In genomic region chr3:119563334-119563733, GRCh38 we compare ENCODE assay signal across 7 cellular contexts. TPM values are rescaled to one million over a fixed set of nuclear protein-coding genes. Genes with fewer than 3 reads are reported as not detected.
"Had no signal": no experiment of that assay in that cellular context is flagged by ENCODE, and none has a peak within 500 bp of the region (broad histone marks: within the 10 kb centered on the region; RNA-seq: fewer than 3 reads in every experiment).

No MANE protein-coding gene starts in this region.

RNA-seq across cellular contexts. Expression of gene CD80, which starts 3.9 kb away (rescaled TPM):
- total RNA-seq: HT-29, LHCN-M2, MCF 10A, PC-9, Right ventricle myocardium inferior, RPMI7951 had no signal

RNA-seq across cellular contexts. Expression of gene ADPRH, which starts 16.0 kb away (rescaled TPM):
- total RNA-seq: MCF 10A had no signal

RNA-seq across cellular contexts. Expression of gene PLA1A, which starts 34.4 kb away (rescaled TPM):
- total RNA-seq: HT-29, LHCN-M2, MCF 10A, PC-9, RPMI7951, T-cell had no signal
